ENCODE assay signal across 27 cellular contexts in the genomic region with DNA sequence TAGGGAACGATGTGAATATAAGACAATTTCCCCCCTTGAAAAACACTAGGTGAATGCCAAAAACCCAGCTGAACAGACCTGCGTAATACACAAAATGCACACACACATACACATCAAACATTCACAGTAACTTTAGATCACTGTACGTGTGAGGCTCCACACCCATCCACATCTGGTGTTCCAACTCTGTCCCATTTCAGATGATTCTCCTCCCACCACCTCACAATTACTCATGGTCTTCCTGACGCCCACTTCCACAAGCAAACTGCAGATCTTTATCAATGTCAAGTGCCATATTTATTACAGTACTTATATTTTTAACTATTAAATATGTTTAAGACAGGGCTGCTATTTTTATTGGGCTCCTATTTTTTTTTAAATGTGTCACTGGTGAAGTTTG. TPM values are rescaled to one million over a fixed set of nuclear protein-coding genes. Genes with fewer than 3 reads are reported as not detected.
"Had no signal": no experiment of that assay in that cellular context is flagged by ENCODE, and none has a peak within 500 bp of the region (broad histone marks: within the 10 kb centered on the region; RNA-seq: fewer than 3 reads in every experiment).

No MANE protein-coding gene starts in this region.

- H3K36me3 ChIP-seq: esophagus muscularis mucosa, lower lobe of right lung, neutrophil, pancreas, right lobe of liver, thoracic aorta, tibial nerve, upper lobe of left lung, uterus had no signal

- H3K4me3 Mint-ChIP-seq: immature natural killer cell; natural killer cell treated with Interleukin-12 subunit alpha and Interleukin-12 subunit beta and Interleukin-15 and Interleukin-18, amount 100 ng/mL, for 72 hours; neural crest cell; stimulated activated naive B cell treated with anti-CD40 and anti-IgM and Interleukin-4, amounts not matched to agents 10 μg/mL and 1 μg/mL and 100 μg/mL, for 72 hours; stimulated activated naive CD8-positive, alpha-beta T cell treated with anti-CD3 and anti-CD28 coated beads, Interleukin-15, Interleukin-2, amounts not matched to agents 100 ng/mL and 50 ng/mL, for 24 hours had no signal

- H3K4me1 ChIP-seq: lower lobe of right lung, pancreas, right lobe of liver, upper lobe of left lung, uterus had no signal

- DNase-seq: dermis blood vessel endothelial cell; effector memory CD4-positive, alpha-beta T cell; immature natural killer cell; islet precursor cell; kidney glomerular epithelial cell; left ventricle myocardium superior; lower lobe of right lung; mucosa of descending colon; naive B cell; pancreas; right lobe of liver; small intestine; stimulated activated CD4-positive, alpha-beta T cell treated with anti-CD3 and anti-CD28 coated beads, Interleukin-15, amount 100 ng/mL, for 24 hours; stimulated activated CD4-positive, alpha-beta T cell treated with anti-CD3 and anti-CD28 coated beads, Interleukin-2, amount 100 ng/mL, for 48 hours; stimulated activated naive B cell treated with anti-CD40 and anti-IgM and Interleukin-4, amounts not matched to agents 10 μg/mL and 1 μg/mL and 100 μg/mL, for 72 hours; uterus had no signal

- H3K4me3 ChIP-seq: coronary artery, esophagus muscularis mucosa, lower lobe of right lung, mucosa of descending colon, pancreas, right lobe of liver, thoracic aorta, tibial nerve, upper lobe of left lung, uterus had no signal

- H3K9me3 ChIP-seq: esophagus muscularis mucosa, lower lobe of right lung, mucosa of descending colon, neutrophil, pancreas, right lobe of liver, thoracic aorta, upper lobe of left lung, uterus had no signal

- H3K27ac Mint-ChIP-seq: immature natural killer cell; naive B cell; natural killer cell treated with Interleukin-12 subunit alpha and Interleukin-12 subunit beta and Interleukin-15 and Interleukin-18, amount 100 ng/mL, for 72 hours; stimulated activated naive B cell treated with anti-CD40 and anti-IgM and Interleukin-4, amounts not matched to agents 10 μg/mL and 1 μg/mL and 100 μg/mL, for 72 hours; stimulated activated naive CD8-positive, alpha-beta T cell treated with anti-CD3 and anti-CD28 coated beads, Interleukin-15, Interleukin-2, amounts not matched to agents 100 ng/mL and 50 ng/mL, for 24 hours had no signal

- H3K4me1 Mint-ChIP-seq: immature natural killer cell had no signal

- H3K9me3 Mint-ChIP-seq: natural killer cell treated with Interleukin-12 subunit alpha and Interleukin-12 subunit beta and Interleukin-15 and Interleukin-18, amount 100 ng/mL, for 72 hours; stimulated activated naive CD8-positive, alpha-beta T cell treated with anti-CD3 and anti-CD28 coated beads, Interleukin-15, Interleukin-2, amounts not matched to agents 100 ng/mL and 50 ng/mL, for 24 hours had no signal

- H3K27ac ChIP-seq: coronary artery, esophagus muscularis mucosa, lower lobe of right lung, neutrophil, pancreas, right lobe of liver, thoracic aorta, tibial nerve, upper lobe of left lung, uterus had no signal

- H3K27me3 ChIP-seq: esophagus muscularis mucosa, neutrophil, pancreas, right lobe of liver, tibial nerve, upper lobe of left lung, uterus had no signal

- H3K36me3 Mint-ChIP-seq: immature natural killer cell; naive B cell; natural killer cell treated with Interleukin-12 subunit alpha and Interleukin-12 subunit beta and Interleukin-15 and Interleukin-18, amount 100 ng/mL, for 72 hours; stimulated activated naive B cell treated with anti-CD40 and anti-IgM and Interleukin-4, amounts not matched to agents 10 μg/mL and 1 μg/mL and 100 μg/mL, for 72 hours had no signal

- ATAC-seq: left ventricle myocardium superior; lower lobe of right lung; mucosa of descending colon; natural killer cell treated with Interleukin-12 subunit alpha and Interleukin-12 subunit beta and Interleukin-15 and Interleukin-18, amount 100 ng/mL, for 72 hours; pancreas; right lobe of liver; stimulated activated naive B cell treated with anti-CD40 and anti-IgM and Interleukin-4, amounts not matched to agents 10 μg/mL and 1 μg/mL and 100 μg/mL, for 72 hours had no signal

- FAIRE-seq: endothelial cell of umbilical vein, frontal cortex, pancreas, small intestine had no signal

RNA-seq across cellular contexts. Expression of a gene that starts 57.9 kb away (rescaled TPM):
- total RNA-seq: natural killer cell treated with Interleukin-12 subunit alpha and Interleukin-12 subunit beta and Interleukin-15 and Interleukin-18, amount 100 ng/mL, for 72 hours had no signal
- polyA plus RNA-seq: immature natural killer cell had no signal
